10 cellular contexts compared by ENCODE assay signal in the genomic region with DNA sequence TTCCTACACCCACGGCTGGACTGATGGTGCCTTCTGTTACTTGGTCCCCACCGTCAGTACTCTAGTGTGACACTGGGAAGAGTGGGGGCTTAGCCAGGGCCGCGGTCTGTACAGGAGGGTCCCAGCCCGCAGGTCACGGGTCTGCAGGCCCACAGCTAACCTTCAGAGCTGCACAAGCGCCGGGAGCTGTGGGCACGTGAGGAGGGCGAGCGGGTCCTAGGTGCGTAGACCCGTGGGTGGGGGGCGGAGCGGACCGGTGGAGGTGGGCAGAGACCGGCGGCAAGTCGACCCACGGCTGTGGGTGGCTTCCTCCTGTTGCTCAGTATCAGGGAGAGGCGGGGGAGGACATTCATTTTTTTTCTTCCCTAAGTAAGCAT. TPM values are rescaled to one million over a fixed set of nuclear protein-coding genes. Genes with fewer than 3 reads are reported as not detected.
DNase-seq lines count a peak whose midpoint lies in the region; ATAC-seq and TF ChIP-seq lines count a peak whose summit lies in the region.
"Had no signal": no experiment of that assay in that cellular context is flagged by ENCODE, and none has a peak within 500 bp of the region (broad histone marks: within the 10 kb centered on the region; RNA-seq: fewer than 3 reads in every experiment).

No MANE protein-coding gene starts in this region.

- peaks cover 55% of the 10 kb centered on the region for H3K27me3 ChIP-seq in NT2/D1 (ENCODE audit: insufficient read depth, insufficient read length)
- H3K27me3 ChIP-seq in lower lobe of right lung (ENCODE audit: low read depth): peaks cover 22% of the 10 kb centered on the region

- no peak for DNase-seq in NT2/D1 (ENCODE audit: low read depth, low spot score)
- DNase-seq in lower lobe of right lung: no peak
- no peak for DNase-seq in stimulated activated naive CD8-positive, alpha-beta T cell treated with anti-CD3 and anti-CD28 coated beads, Interleukin-15, amount 100 ng/mL, for 72 hours
- no peak for DNase-seq in NCI-H1105 treated with DMSO at 0.1 percent for 48 hours (lab: John Stamatoyannopoulos, UW)
- DNase-seq in NCI-H1694 (lab: John Stamatoyannopoulos, UW): no peak
- DNase-seq in foreskin fibroblast: no peak
- DNase-seq: PC-3 had no signal

- peak overlapping the region; percentile 45 for H3K4me3 ChIP-seq in NT2/D1 (ENCODE audit: insufficient read length, low read depth)
- peak overlapping the region; percentile 59 for H3K4me3 ChIP-seq in lower lobe of right lung
- peak overlapping the region in 1 of 2 donors; percentile 48 for H3K4me3 ChIP-seq in foreskin fibroblast (ENCODE audit: low read depth in 1 of 2, low read length in 2 of 2)

- H3K4me1 Mint-ChIP-seq in stimulated activated naive CD8-positive, alpha-beta T cell treated with anti-CD3 and anti-CD28 coated beads, Interleukin-15, amount 100 ng/mL, for 72 hours: peaks cover 10% of the 10 kb centered on the region

- no peak for TF ChIP-seq CTCF in lower lobe of right lung (IDR thresholded peaks at IDR 0.05)
- TF ChIP-seq CTCF in foreskin fibroblast (IDR thresholded peaks at IDR 0.05; ENCODE audit: low read depth, low read length): no peak

- H3K27me3 Mint-ChIP-seq in stimulated activated naive CD8-positive, alpha-beta T cell treated with anti-CD3 and anti-CD28 coated beads, Interleukin-15, amount 100 ng/mL, for 72 hours: peaks cover 91% of the 10 kb centered on the region

- H3K9me3 Mint-ChIP-seq in stimulated activated naive CD8-positive, alpha-beta T cell treated with anti-CD3 and anti-CD28 coated beads, Interleukin-15, amount 100 ng/mL, for 72 hours: no peaks in the 10 kb centered on the region

- no peak overlapping the region for H3K9ac ChIP-seq in NT2/D1 (ENCODE audit: insufficient read length, low read depth)
- H3K9ac ChIP-seq: KMS-11 had no signal

- peak overlapping the region; percentile 19 for H3K27ac ChIP-seq in cingulate gyrus (ENCODE audit: low read depth, low read length)
- H3K27ac ChIP-seq in lower lobe of right lung: no peak overlapping the region
- H3K27ac ChIP-seq: KMS-11 had no signal

- ATAC-seq in lower lobe of right lung (peak; percentile 5 to 29), HG02642 (IDR thresholded peaks at IDR 0.05; ENCODE audit: poor library complexity, unreplicated experiment) (no peak)
- peak; percentile 14 for ATAC-seq in stimulated activated naive CD8-positive, alpha-beta T cell treated with anti-CD3 and anti-CD28 coated beads, Interleukin-15, amount 100 ng/mL, for 72 hours
- ATAC-seq: PC-3 had no signal

- no peaks in the 10 kb centered on the region for H3K4me1 ChIP-seq in NT2/D1 (ENCODE audit: insufficient read depth, insufficient read length)
- peaks cover 20% of the 10 kb centered on the region for H3K4me1 ChIP-seq in lower lobe of right lung

- H3K9me3 ChIP-seq in NT2/D1 (ENCODE audit: insufficient read depth, low read length) (no peaks in the 10 kb centered on the region), lower lobe of right lung (no peaks in the 10 kb centered on the region)

- peak overlapping the region; percentile 71 to 77 for H3K4me3 Mint-ChIP-seq in stimulated activated naive CD8-positive, alpha-beta T cell treated with anti-CD3 and anti-CD28 coated beads, Interleukin-15, amount 100 ng/mL, for 72 hours

- H3K36me3 ChIP-seq in NT2/D1 (ENCODE audit: insufficient read depth, insufficient read length, low read length) (no peaks in the 10 kb centered on the region), lower lobe of right lung (no peaks in the 10 kb centered on the region)

- intact Hi-C loops in lower lobe of right lung (cut with DNase I): no loop called here

- no peak overlapping the region for H3K27ac Mint-ChIP-seq in stimulated activated naive CD8-positive, alpha-beta T cell treated with anti-CD3 and anti-CD28 coated beads, Interleukin-15, amount 100 ng/mL, for 72 hours

RNA-seq across cellular contexts. Expression of a gene that starts 1.2 kb away (rescaled TPM):
- 10.4 TPM for total RNA-seq in lower lobe of right lung
- total RNA-seq: PC-3 had no signal
